ENCODE assay signal across 2 cellular contexts in the genomic region with DNA sequence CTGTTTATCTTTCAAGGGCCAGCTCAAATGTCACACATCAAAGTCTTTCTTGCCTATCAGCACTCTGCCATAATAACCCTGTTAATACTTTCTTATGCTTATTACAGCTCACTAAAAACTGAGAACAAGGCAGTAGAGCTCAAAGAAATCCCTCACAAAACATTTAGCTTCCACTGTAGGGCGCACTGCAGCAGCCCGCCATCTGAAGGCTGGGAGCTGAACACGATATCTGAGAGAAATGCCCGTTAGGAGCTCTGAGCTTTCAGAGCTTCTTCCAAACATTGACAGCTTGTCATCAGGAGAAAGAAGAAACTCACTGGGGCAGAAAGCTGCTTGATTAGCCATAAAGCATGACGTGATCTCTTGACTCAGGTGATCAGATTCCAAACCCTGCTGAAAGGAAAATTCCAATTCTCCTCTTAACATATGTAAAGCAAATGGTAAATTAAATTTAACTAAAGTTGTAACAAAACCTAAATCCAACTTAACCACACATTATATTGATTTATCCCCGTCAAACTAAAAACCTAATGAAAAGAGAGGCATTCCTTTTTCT.
TF ChIP-seq lines count a peak whose summit lies in the region.

No MANE protein-coding gene starts in this region.

TF ChIP-seq in GM23338, 12 proteins besides CTCF, POLR2A, EP300 and RAD21 (continued from another document and continues in another):
- TF ChIP-seq, protein P1, sequence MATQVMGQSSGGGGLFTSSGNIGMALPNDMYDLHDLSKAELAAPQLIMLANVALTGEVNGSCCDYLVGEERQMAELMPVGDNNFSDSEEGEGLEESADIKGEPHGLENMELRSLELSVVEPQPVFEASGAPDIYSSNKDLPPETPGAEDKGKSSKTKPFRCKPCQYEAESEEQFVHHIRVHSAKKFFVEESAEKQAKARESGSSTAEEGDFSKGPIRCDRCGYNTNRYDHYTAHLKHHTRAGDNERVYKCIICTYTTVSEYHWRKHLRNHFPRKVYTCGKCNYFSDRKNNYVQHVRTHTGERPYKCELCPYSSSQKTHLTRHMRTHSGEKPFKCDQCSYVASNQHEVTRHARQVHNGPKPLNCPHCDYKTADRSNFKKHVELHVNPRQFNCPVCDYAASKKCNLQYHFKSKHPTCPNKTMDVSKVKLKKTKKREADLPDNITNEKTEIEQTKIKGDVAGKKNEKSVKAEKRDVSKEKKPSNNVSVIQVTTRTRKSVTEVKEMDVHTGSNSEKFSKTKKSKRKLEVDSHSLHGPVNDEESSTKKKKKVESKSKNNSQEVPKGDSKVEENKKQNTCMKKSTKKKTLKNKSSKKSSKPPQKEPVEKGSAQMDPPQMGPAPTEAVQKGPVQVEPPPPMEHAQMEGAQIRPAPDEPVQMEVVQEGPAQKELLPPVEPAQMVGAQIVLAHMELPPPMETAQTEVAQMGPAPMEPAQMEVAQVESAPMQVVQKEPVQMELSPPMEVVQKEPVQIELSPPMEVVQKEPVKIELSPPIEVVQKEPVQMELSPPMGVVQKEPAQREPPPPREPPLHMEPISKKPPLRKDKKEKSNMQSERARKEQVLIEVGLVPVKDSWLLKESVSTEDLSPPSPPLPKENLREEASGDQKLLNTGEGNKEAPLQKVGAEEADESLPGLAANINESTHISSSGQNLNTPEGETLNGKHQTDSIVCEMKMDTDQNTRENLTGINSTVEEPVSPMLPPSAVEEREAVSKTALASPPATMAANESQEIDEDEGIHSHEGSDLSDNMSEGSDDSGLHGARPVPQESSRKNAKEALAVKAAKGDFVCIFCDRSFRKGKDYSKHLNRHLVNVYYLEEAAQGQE (IDR thresholded peaks at IDR 0.05; ENCODE audit: unreplicated experiment), result no peak
- TF ChIP-seq, protein P2, sequence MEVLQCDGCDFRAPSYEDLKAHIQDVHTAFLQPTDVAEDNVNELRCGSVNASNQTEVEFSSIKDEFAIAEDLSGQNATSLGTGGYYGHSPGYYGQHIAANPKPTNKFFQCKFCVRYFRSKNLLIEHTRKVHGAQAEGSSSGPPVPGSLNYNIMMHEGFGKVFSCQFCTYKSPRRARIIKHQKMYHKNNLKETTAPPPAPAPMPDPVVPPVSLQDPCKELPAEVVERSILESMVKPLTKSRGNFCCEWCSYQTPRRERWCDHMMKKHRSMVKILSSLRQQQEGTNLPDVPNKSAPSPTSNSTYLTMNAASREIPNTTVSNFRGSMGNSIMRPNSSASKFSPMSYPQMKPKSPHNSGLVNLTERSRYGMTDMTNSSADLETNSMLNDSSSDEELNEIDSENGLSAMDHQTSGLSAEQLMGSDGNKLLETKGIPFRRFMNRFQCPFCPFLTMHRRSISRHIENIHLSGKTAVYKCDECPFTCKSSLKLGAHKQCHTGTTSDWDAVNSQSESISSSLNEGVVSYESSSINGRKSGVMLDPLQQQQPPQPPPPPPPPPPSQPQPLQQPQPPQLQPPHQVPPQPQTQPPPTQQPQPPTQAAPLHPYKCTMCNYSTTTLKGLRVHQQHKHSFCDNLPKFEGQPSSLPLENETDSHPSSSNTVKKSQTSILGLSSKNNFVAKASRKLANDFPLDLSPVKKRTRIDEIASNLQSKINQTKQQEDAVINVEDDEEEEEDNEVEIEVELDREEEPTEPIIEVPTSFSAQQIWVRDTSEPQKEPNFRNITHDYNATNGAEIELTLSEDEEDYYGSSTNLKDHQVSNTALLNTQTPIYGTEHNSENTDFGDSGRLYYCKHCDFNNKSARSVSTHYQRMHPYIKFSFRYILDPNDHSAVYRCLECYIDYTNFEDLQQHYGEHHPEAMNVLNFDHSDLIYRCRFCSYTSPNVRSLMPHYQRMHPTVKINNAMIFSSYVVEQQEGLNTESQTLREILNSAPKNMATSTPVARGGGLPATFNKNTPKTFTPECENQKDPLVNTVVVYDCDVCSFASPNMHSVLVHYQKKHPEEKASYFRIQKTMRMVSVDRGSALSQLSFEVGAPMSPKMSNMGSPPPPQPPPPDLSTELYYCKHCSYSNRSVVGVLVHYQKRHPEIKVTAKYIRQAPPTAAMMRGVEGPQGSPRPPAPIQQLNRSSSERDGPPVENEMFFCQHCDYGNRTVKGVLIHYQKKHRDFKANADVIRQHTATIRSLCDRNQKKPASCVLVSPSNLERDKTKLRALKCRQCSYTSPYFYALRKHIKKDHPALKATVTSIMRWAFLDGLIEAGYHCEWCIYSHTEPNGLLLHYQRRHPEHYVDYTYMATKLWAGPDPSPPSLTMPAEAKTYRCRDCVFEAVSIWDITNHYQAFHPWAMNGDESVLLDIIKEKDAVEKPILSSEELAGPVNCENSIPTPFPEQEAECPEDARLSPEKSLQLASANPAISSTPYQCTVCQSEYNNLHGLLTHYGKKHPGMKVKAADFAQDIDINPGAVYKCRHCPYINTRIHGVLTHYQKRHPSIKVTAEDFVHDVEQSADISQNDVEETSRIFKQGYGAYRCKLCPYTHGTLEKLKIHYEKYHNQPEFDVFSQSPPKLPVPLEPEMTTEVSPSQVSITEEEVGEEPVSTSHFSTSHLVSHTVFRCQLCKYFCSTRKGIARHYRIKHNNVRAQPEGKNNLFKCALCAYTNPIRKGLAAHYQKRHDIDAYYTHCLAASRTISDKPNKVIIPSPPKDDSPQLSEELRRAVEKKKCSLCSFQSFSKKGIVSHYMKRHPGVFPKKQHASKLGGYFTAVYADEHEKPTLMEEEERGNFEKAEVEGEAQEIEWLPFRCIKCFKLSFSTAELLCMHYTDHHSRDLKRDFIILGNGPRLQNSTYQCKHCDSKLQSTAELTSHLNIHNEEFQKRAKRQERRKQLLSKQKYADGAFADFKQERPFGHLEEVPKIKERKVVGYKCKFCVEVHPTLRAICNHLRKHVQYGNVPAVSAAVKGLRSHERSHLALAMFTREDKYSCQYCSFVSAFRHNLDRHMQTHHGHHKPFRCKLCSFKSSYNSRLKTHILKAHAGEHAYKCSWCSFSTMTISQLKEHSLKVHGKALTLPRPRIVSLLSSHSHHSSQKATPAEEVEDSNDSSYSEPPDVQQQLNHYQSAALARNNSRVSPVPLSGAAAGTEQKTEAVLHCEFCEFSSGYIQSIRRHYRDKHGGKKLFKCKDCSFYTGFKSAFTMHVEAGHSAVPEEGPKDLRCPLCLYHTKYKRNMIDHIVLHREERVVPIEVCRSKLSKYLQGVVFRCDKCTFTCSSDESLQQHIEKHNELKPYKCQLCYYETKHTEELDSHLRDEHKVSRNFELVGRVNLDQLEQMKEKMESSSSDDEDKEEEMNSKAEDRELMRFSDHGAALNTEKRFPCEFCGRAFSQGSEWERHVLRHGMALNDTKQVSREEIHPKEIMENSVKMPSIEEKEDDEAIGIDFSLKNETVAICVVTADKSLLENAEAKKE (CRISPR knock-in tag; IDR thresholded peaks at IDR 0.05), result no peak
- no peak for TF ChIP-seq POLR2AphosphoS5 (IDR thresholded peaks at IDR 0.05; ENCODE audit: low read depth)
- TF ChIP-seq, protein P3, sequence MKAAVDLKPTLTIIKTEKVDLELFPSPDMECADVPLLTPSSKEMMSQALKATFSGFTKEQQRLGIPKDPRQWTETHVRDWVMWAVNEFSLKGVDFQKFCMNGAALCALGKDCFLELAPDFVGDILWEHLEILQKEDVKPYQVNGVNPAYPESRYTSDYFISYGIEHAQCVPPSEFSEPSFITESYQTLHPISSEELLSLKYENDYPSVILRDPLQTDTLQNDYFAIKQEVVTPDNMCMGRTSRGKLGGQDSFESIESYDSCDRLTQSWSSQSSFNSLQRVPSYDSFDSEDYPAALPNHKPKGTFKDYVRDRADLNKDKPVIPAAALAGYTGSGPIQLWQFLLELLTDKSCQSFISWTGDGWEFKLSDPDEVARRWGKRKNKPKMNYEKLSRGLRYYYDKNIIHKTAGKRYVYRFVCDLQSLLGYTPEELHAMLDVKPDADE (IDR thresholded peaks at IDR 0.05), result no peak
- TF ChIP-seq CREB1 (CRISPR knock-in tag; IDR thresholded peaks at IDR 0.05; ENCODE audit: low read depth), result no peak
- no peak for TF ChIP-seq JUNB (IDR thresholded peaks at IDR 0.05; ENCODE audit: unreplicated experiment)
- TF ChIP-seq EZH2 (IDR thresholded peaks at IDR 0.05; ENCODE audit: low read depth, unreplicated experiment), result no peak
- no peak for TF ChIP-seq STAT1 (IDR thresholded peaks at IDR 0.05; ENCODE audit: unreplicated experiment)
- no peak for TF ChIP-seq EZH2phosphoT487 (IDR thresholded peaks at IDR 0.05; ENCODE audit: unreplicated experiment)

TF ChIP-seq in WTC11, 78 proteins besides CTCF, POLR2A, EP300 and RAD21 (continued from another document):
- TF ChIP-seq, protein P4, sequence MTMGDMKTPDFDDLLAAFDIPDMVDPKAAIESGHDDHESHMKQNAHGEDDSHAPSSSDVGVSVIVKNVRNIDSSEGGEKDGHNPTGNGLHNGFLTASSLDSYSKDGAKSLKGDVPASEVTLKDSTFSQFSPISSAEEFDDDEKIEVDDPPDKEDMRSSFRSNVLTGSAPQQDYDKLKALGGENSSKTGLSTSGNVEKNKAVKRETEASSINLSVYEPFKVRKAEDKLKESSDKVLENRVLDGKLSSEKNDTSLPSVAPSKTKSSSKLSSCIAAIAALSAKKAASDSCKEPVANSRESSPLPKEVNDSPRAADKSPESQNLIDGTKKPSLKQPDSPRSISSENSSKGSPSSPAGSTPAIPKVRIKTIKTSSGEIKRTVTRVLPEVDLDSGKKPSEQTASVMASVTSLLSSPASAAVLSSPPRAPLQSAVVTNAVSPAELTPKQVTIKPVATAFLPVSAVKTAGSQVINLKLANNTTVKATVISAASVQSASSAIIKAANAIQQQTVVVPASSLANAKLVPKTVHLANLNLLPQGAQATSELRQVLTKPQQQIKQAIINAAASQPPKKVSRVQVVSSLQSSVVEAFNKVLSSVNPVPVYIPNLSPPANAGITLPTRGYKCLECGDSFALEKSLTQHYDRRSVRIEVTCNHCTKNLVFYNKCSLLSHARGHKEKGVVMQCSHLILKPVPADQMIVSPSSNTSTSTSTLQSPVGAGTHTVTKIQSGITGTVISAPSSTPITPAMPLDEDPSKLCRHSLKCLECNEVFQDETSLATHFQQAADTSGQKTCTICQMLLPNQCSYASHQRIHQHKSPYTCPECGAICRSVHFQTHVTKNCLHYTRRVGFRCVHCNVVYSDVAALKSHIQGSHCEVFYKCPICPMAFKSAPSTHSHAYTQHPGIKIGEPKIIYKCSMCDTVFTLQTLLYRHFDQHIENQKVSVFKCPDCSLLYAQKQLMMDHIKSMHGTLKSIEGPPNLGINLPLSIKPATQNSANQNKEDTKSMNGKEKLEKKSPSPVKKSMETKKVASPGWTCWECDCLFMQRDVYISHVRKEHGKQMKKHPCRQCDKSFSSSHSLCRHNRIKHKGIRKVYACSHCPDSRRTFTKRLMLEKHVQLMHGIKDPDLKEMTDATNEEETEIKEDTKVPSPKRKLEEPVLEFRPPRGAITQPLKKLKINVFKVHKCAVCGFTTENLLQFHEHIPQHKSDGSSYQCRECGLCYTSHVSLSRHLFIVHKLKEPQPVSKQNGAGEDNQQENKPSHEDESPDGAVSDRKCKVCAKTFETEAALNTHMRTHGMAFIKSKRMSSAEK (CRISPR knock-in tag; IDR thresholded peaks at IDR 0.05; ENCODE audit: borderline replicate concordance), result no peak
- TF ChIP-seq ZNF416 (CRISPR knock-in tag; IDR thresholded peaks at IDR 0.05) (no peak), NFYB (CRISPR knock-in tag; conservative IDR thresholded peaks at IDR 0.05; ENCODE audit: low read depth) (no peak), GABPB1 (CRISPR knock-in tag; IDR thresholded peaks at IDR 0.05) (no peak), RELA (CRISPR knock-in tag; IDR thresholded peaks at IDR 0.05; ENCODE audit: borderline replicate concordance) (no peak), KAT7 (CRISPR knock-in tag; IDR thresholded peaks at IDR 0.05; ENCODE audit: borderline replicate concordance) (no peak), CREB1 (CRISPR knock-in tag; IDR thresholded peaks at IDR 0.05) (no peak)
- TF ChIP-seq, protein P5, sequence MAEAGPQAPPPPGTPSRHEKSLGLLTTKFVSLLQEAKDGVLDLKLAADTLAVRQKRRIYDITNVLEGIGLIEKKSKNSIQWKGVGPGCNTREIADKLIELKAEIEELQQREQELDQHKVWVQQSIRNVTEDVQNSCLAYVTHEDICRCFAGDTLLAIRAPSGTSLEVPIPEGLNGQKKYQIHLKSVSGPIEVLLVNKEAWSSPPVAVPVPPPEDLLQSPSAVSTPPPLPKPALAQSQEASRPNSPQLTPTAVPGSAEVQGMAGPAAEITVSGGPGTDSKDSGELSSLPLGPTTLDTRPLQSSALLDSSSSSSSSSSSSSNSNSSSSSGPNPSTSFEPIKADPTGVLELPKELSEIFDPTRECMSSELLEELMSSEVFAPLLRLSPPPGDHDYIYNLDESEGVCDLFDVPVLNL (CRISPR knock-in tag; IDR thresholded peaks at IDR 0.05; ENCODE audit: borderline replicate concordance, low read depth), result no peak
TF ChIP-seq in WTC11: peak in this region for 0.
